Comparison of ENCODE assay signal across 17 cellular contexts in genomic region chr3:34202975-34203374, GRCh38.
"Had no signal": no experiment of that assay in that cellular context is flagged by ENCODE, and none has a peak within 500 bp of the region (broad histone marks: within the 10 kb centered on the region; RNA-seq: fewer than 3 reads in every experiment).

No MANE protein-coding gene starts in this region.

- H3K27ac ChIP-seq: gastrocnemius medialis, parathyroid adenoma, skin epidermis, VCaP had no signal

- H2AFZ ChIP-seq: parathyroid adenoma had no signal

- H3K4me1 Mint-ChIP-seq: neural crest cell; stimulated activated effector memory CD8-positive, alpha-beta T cell treated with anti-CD3 and anti-CD28 coated beads, Interleukin-12 subunit alpha, Interleukin-12 subunit beta, amount 100 ng/mL, for 72 hours had no signal

- H3K4me3 ChIP-seq: ascending aorta, gastrocnemius medialis, skin epidermis had no signal

- H3K4me3 Mint-ChIP-seq: activated CD8-positive, alpha-beta T cell treated with anti-CD3 and anti-CD28 coated beads for 36 hours; activated naive CD8-positive, alpha-beta T cell treated with anti-CD3 and anti-CD28 coated beads, Interleukin-2, amount 50 U/mL, for 24 hours; activated T-cell treated with anti-CD3 and anti-CD28 coated beads, Interleukin-2, amount 50 U/mL, for 72 hours; neural crest cell; stimulated activated effector memory CD8-positive, alpha-beta T cell treated with anti-CD3 and anti-CD28 coated beads, Interleukin-12 subunit alpha, Interleukin-12 subunit beta, amount 100 ng/mL, for 72 hours had no signal

- H3K4me1 ChIP-seq: gastrocnemius medialis, parathyroid adenoma had no signal

- H3K27me3 Mint-ChIP-seq: activated CD8-positive, alpha-beta T cell treated with anti-CD3 and anti-CD28 coated beads for 36 hours; activated naive CD8-positive, alpha-beta T cell treated with anti-CD3 and anti-CD28 coated beads, Interleukin-2, amount 50 U/mL, for 24 hours had no signal

- H3K9ac ChIP-seq: parathyroid adenoma had no signal

- DNase-seq: activated CD4-positive, alpha-beta T cell treated with anti-CD3 and anti-CD28 coated beads for 4 hours; activated CD8-positive, alpha-beta memory T cell treated with anti-CD3 and anti-CD28 coated beads, Interleukin-2, amount 50 U/mL, for 4 hours; activated CD8-positive, alpha-beta T cell treated with anti-CD3 and anti-CD28 coated beads for 36 hours; activated naive CD8-positive, alpha-beta T cell treated with anti-CD3 and anti-CD28 coated beads, Interleukin-2, amount 50 U/mL, for 24 hours; activated T-cell treated with anti-CD3 and anti-CD28 coated beads, Interleukin-2, amount 50 U/mL, for 72 hours; gastrocnemius medialis; islet precursor cell; left ventricle myocardium superior; substantia nigra; T-helper 1 cell; trophoblast cell had no signal

- H3K36me3 ChIP-seq: ascending aorta, gastrocnemius medialis had no signal

- H3K27ac Mint-ChIP-seq: activated CD8-positive, alpha-beta T cell treated with anti-CD3 and anti-CD28 coated beads for 36 hours; activated naive CD8-positive, alpha-beta T cell treated with anti-CD3 and anti-CD28 coated beads, Interleukin-2, amount 50 U/mL, for 24 hours; activated T-cell treated with anti-CD3 and anti-CD28 coated beads, Interleukin-2, amount 50 U/mL, for 72 hours; stimulated activated effector memory CD8-positive, alpha-beta T cell treated with anti-CD3 and anti-CD28 coated beads, Interleukin-12 subunit alpha, Interleukin-12 subunit beta, amount 100 ng/mL, for 72 hours had no signal

- H3K27me3 ChIP-seq: ascending aorta, gastrocnemius medialis had no signal

- H3K9me3 Mint-ChIP-seq: activated CD8-positive, alpha-beta T cell treated with anti-CD3 and anti-CD28 coated beads for 36 hours; activated naive CD8-positive, alpha-beta T cell treated with anti-CD3 and anti-CD28 coated beads, Interleukin-2, amount 50 U/mL, for 24 hours; activated T-cell treated with anti-CD3 and anti-CD28 coated beads, Interleukin-2, amount 50 U/mL, for 72 hours; neural crest cell; stimulated activated effector memory CD8-positive, alpha-beta T cell treated with anti-CD3 and anti-CD28 coated beads, Interleukin-12 subunit alpha, Interleukin-12 subunit beta, amount 100 ng/mL, for 72 hours had no signal

- H3K36me3 Mint-ChIP-seq: stimulated activated effector memory CD8-positive, alpha-beta T cell treated with anti-CD3 and anti-CD28 coated beads, Interleukin-12 subunit alpha, Interleukin-12 subunit beta, amount 100 ng/mL, for 72 hours had no signal

- H3K79me2 ChIP-seq: parathyroid adenoma had no signal

- ATAC-seq: activated CD8-positive, alpha-beta T cell treated with anti-CD3 and anti-CD28 coated beads for 36 hours; activated naive CD8-positive, alpha-beta T cell treated with anti-CD3 and anti-CD28 coated beads, Interleukin-2, amount 50 U/mL, for 24 hours; activated T-cell treated with anti-CD3 and anti-CD28 coated beads, Interleukin-2, amount 50 U/mL, for 72 hours; gastrocnemius medialis; left ventricle myocardium superior; stimulated activated effector memory CD8-positive, alpha-beta T cell treated with anti-CD3 and anti-CD28 coated beads, Interleukin-12 subunit alpha, Interleukin-12 subunit beta, amount 100 ng/mL, for 72 hours had no signal

- H3K9me3 ChIP-seq: ascending aorta, gastrocnemius medialis had no signal
